In the genomic region with DNA sequence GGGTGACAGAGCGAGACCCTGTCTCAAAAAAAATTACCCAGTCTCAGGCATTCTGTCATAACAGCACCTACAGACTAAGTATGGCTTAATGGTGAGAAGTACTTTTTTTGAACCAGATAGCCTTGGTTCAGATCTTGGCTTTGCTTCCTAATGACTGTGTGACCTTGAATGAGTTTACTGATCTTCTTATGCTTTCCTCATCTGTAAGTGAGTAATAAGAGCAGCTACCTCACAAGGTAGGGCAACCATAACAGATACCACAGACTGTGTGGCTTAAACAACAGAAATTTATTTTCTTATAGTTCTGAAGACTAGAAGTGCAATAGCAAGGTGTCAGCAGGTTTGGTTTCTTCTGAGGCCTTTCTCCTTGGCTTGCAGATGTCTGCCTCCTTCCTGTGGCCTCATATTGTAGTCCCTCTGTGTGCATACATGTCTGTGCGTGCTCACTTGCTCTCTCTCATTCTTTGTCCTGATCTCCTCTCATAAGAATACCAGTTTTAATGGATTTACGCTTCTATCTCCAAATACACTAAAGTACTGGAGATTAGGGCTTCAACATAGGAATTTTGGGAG, we compare ENCODE assay signal across 7 cellular contexts. TPM values are rescaled to one million over a fixed set of nuclear protein-coding genes. Genes with fewer than 3 reads are reported as not detected.
DNase-seq lines count a peak whose midpoint lies in the region; ATAC-seq and TF ChIP-seq lines count a peak whose summit lies in the region.
"Not testable (repeated sequence)": the region's sequence is repeated elsewhere in the genome, so short reads cannot be mapped to it uniquely, and the experiment has no call there.

No MANE protein-coding gene starts in this region.

- TF ChIP-seq CTCF in activated CD8-positive, alpha-beta T cell treated with anti-CD3 and anti-CD28 coated beads for 36 hours (IDR thresholded peaks at IDR 0.05); natural killer cell (IDR thresholded peaks at IDR 0.05): not testable (repeated sequence)

- H3K4me3 Mint-ChIP-seq in CD8-positive, alpha-beta memory T cell: peak overlapping the region in 2 of 7 donors; percentile 32 to 59
- not testable (repeated sequence) for H3K4me3 Mint-ChIP-seq in T-cell; activated CD8-positive, alpha-beta T cell treated with anti-CD3 and anti-CD28 coated beads for 36 hours; activated naive CD4-positive, alpha-beta T cell treated with anti-CD3 and anti-CD28 coated beads, Interleukin-2, amount 50 U/mL, for 24 hours; central memory CD8-positive, alpha-beta T cell; natural killer cell

- H3K9me3 Mint-ChIP-seq in CD8-positive, alpha-beta memory T cell; T-cell; activated CD8-positive, alpha-beta T cell treated with anti-CD3 and anti-CD28 coated beads for 36 hours; activated naive CD4-positive, alpha-beta T cell treated with anti-CD3 and anti-CD28 coated beads, Interleukin-2, amount 50 U/mL, for 24 hours; central memory CD8-positive, alpha-beta T cell; natural killer cell: not testable (repeated sequence)

- not testable (repeated sequence) for DNase-seq in CD8-positive, alpha-beta memory T cell; T-cell; activated CD8-positive, alpha-beta T cell treated with anti-CD3 and anti-CD28 coated beads for 36 hours; central memory CD8-positive, alpha-beta T cell (ENCODE audit: low spot score in 2 of 2); natural killer cell
- DNase-seq in iris pigment epithelial cell (ENCODE audit: low read depth): peak; percentile 29

- intact Hi-C loops in activated CD8-positive, alpha-beta T cell treated with anti-CD3 and anti-CD28 coated beads for 36 hours (cut with micrococcal nuclease); natural killer cell (cut with micrococcal nuclease): not testable (repeated sequence)

- H3K9me3 ChIP-seq in CD8-positive, alpha-beta memory T cell (ENCODE audit: low read length): not testable (repeated sequence)

- H3K27me3 ChIP-seq in CD8-positive, alpha-beta memory T cell (ENCODE audit: insufficient read depth, low read length, poor library complexity, severe bottlenecking): not testable (repeated sequence)

- not testable (repeated sequence) for H3K27me3 Mint-ChIP-seq in CD8-positive, alpha-beta memory T cell; T-cell; activated CD8-positive, alpha-beta T cell treated with anti-CD3 and anti-CD28 coated beads for 36 hours; activated naive CD4-positive, alpha-beta T cell treated with anti-CD3 and anti-CD28 coated beads, Interleukin-2, amount 50 U/mL, for 24 hours; central memory CD8-positive, alpha-beta T cell; natural killer cell (ENCODE audit: low read depth in 2 of 2)

- peak; percentile 34 to 49 (median 46) for ATAC-seq in T-cell (replicated peaks in 1 of 4)
- ATAC-seq in activated CD8-positive, alpha-beta T cell treated with anti-CD3 and anti-CD28 coated beads for 36 hours: peak; percentile 62
- ATAC-seq in central memory CD8-positive, alpha-beta T cell (replicated peaks; ENCODE audit: extremely low read depth, poor library complexity, severe bottlenecking): peak; percentile 52
- ATAC-seq in natural killer cell: peak; percentile 44 to 64 (median 63)

- H3K4me1 Mint-ChIP-seq in CD8-positive, alpha-beta memory T cell: peaks cover 41 to 70% (median 60%) of the 10 kb centered on the region in 3 donors
- H3K4me1 Mint-ChIP-seq in T-cell: peaks cover 56 to 63% (median 56%) of the 10 kb centered on the region in 3 donors
- peaks cover 52% of the 10 kb centered on the region for H3K4me1 Mint-ChIP-seq in activated CD8-positive, alpha-beta T cell treated with anti-CD3 and anti-CD28 coated beads for 36 hours (ENCODE audit: low read depth)
- peaks cover 56% of the 10 kb centered on the region for H3K4me1 Mint-ChIP-seq in activated naive CD4-positive, alpha-beta T cell treated with anti-CD3 and anti-CD28 coated beads, Interleukin-2, amount 50 U/mL, for 24 hours
- H3K4me1 Mint-ChIP-seq in central memory CD8-positive, alpha-beta T cell: peaks cover 43% of the 10 kb centered on the region
- peaks cover 49% of the 10 kb centered on the region in 2 donors for H3K4me1 Mint-ChIP-seq in natural killer cell

- H3K4me1 ChIP-seq in CD8-positive, alpha-beta memory T cell (ENCODE audit: insufficient read depth, low read length): not testable (repeated sequence)

- H3K36me3 Mint-ChIP-seq in CD8-positive, alpha-beta memory T cell: peaks cover 0 to 15% (median 5%) of the 10 kb centered on the region in 3 donors
- not testable (repeated sequence) for H3K36me3 Mint-ChIP-seq in T-cell; activated naive CD4-positive, alpha-beta T cell treated with anti-CD3 and anti-CD28 coated beads, Interleukin-2, amount 50 U/mL, for 24 hours; central memory CD8-positive, alpha-beta T cell (ENCODE audit: insufficient read depth); natural killer cell
- peaks cover 18% of the 10 kb centered on the region for H3K36me3 Mint-ChIP-seq in activated CD8-positive, alpha-beta T cell treated with anti-CD3 and anti-CD28 coated beads for 36 hours (ENCODE audit: low read depth)

- not testable (repeated sequence) for H3K4me3 ChIP-seq in CD8-positive, alpha-beta memory T cell (ENCODE audit: low read length)

- CTCF ChIA-PET in CD8-positive, alpha-beta memory T cell (lab: Charles Lee); T-cell (lab: Charles Lee); activated CD8-positive, alpha-beta T cell treated with anti-CD3 and anti-CD28 coated beads for 36 hours (lab: Charles Lee): not testable (repeated sequence)

- POLR2A ChIA-PET in CD8-positive, alpha-beta memory T cell (lab: Charles Lee); T-cell (lab: Charles Lee); activated CD8-positive, alpha-beta T cell treated with anti-CD3 and anti-CD28 coated beads for 36 hours (lab: Charles Lee): not testable (repeated sequence)

- H3K27ac ChIP-seq in CD8-positive, alpha-beta memory T cell (ENCODE audit: low read depth, low read length): not testable (repeated sequence)

- H3K27ac Mint-ChIP-seq in CD8-positive, alpha-beta memory T cell: peak overlapping the region in 5 of 8 donors; percentile 13 to 95 (median 81)
- H3K27ac Mint-ChIP-seq in T-cell: peak overlapping the region; percentile 33 to 34
- peak overlapping the region; percentile 58 for H3K27ac Mint-ChIP-seq in activated CD8-positive, alpha-beta T cell treated with anti-CD3 and anti-CD28 coated beads for 36 hours
- peak overlapping the region; percentile 10 for H3K27ac Mint-ChIP-seq in activated naive CD4-positive, alpha-beta T cell treated with anti-CD3 and anti-CD28 coated beads, Interleukin-2, amount 50 U/mL, for 24 hours
- H3K27ac Mint-ChIP-seq in central memory CD8-positive, alpha-beta T cell (ENCODE audit: low read depth): peak overlapping the region; percentile 35
- peak overlapping the region; percentile 71 to 77 for H3K27ac Mint-ChIP-seq in natural killer cell

- H3K36me3 ChIP-seq in CD8-positive, alpha-beta memory T cell (ENCODE audit: insufficient read depth, low read length): not testable (repeated sequence)

RNA-seq across cellular contexts. Expression of gene TLK2, which starts 31.7 kb away (rescaled TPM):
- 10 to 100 TPM; 41.9 to 43.4 TPM for total RNA-seq in CD8-positive, alpha-beta memory T cell
- polyA plus RNA-seq in CD8-positive, alpha-beta memory T cell: 13.3 TPM
- total RNA-seq in T-cell: 10 to 100 TPM; 46.8 to 82.2 (median 54.7) TPM
- total RNA-seq in activated CD8-positive, alpha-beta T cell treated with anti-CD3 and anti-CD28 coated beads for 36 hours: 10 to 100 TPM; 24.8 to 26.8 TPM
- 10 to 100 TPM; 63.8 to 77.2 (median 68.2) TPM for total RNA-seq in natural killer cell

Comparison
In these comparisons a context has a peak if more than half of its experiments do, and no peak if none do; other contexts are left out.
1. H3K27ac Mint-ChIP-seq: peak in every context shown above with its lines; median percentile 81 in CD8-positive, alpha-beta memory T cell; 74 in natural killer cell; 58 in activated CD8-positive, alpha-beta T cell treated with anti-CD3 and anti-CD28 coated beads for 36 hours; 35 in central memory CD8-positive, alpha-beta T cell; 34 in T-cell; 10 in activated naive CD4-positive, alpha-beta T cell treated with anti-CD3 and anti-CD28 coated beads, Interleukin-2, amount 50 U/mL, for 24 hours.